Comparison of ENCODE assay signal across 8 cellular contexts in the genomic region with DNA sequence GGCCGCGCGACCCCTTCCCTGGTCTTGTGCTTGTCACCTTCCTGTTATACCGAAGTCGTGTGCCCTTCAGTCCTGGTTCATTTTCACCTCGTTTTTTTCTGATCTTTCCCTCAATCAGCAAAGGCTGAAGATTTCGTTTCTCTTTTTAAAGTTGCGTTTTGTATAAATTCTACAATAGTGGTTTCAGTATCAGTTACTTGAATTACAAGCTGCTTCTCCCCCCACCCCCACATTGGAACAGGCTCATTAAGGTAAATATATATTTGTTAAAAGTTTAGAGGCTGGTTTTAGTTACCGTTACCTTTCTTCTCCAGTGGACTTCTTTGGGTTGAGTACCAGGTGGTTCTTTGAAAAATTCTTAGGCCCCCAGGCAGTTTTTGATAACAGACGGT. TPM values are rescaled to one million over a fixed set of nuclear protein-coding genes. Genes with fewer than 3 reads are reported as not detected.
DNase-seq lines count a peak whose midpoint lies in the region; ATAC-seq and TF ChIP-seq lines count a peak whose summit lies in the region.

No MANE protein-coding gene starts in this region.

- peaks cover 29% of the 10 kb centered on the region for H3K36me3 Mint-ChIP-seq in activated B cell treated with CpG ODN at 0.5 μM for 24 hours (ENCODE audit: low read depth)

- DNase-seq in heart left ventricle, result no peak
- DNase-seq in Right ventricle myocardium superior, result no peak
- no peak for DNase-seq in activated B cell treated with CpG ODN at 0.5 μM for 24 hours
- no peak for DNase-seq in iPS DF 6.9 (ENCODE audit: low read depth, low spot score)
- DNase-seq in nucleus accumbens (lab: John Stamatoyannopoulos, UW), result no peak
- DNase-seq in OCI-M1 (lab: John Stamatoyannopoulos, UW), result no peak

- TF ChIP-seq CTCF in heart left ventricle (IDR thresholded peaks at IDR 0.05) (no peak), activated B cell treated with CpG ODN at 0.5 μM for 24 hours (IDR thresholded peaks at IDR 0.05) (no peak)

- H3K9me3 Mint-ChIP-seq in activated B cell treated with CpG ODN at 0.5 μM for 24 hours, result no peaks in the 10 kb centered on the region

- H3K36me3 ChIP-seq in heart left ventricle (peaks cover 0 to 31% (median 23%) of the 10 kb centered on the region in 9 donors), iPS DF 6.9 (ENCODE audit: control insufficient read depth, insufficient read depth, low read length) (no peaks in the 10 kb centered on the region; the same call in 1 of the 2 replicates), subcutaneous abdominal adipose tissue (ENCODE audit: control insufficient read depth in 5 of 5, insufficient read depth in 5 of 5, low read length in 5 of 5) (peaks cover 5 to 20% (median 12%) of the 10 kb centered on the region in 5 donors)

- 1 to 2% (median 2%) methylated on average over 10 of the region's 10 CpGs for WGBS in heart left ventricle, 4 donors
- WGBS in iPS DF 6.9 (ENCODE audit: insufficient coverage, insufficient read length), result no CpG with 5 or more reads among the region's 10 CpGs

- no peak for TF ChIP-seq POLR2A in heart left ventricle (IDR thresholded peaks at IDR 0.05)

- POLR2A ChIA-PET in activated B cell treated with CpG ODN at 0.5 μM for 24 hours (lab: Charles Lee), result interaction anchor here (0.9 to 4.9 kb wide), 5 partner anchors 9 to 142 kb away, joined by 3 to 44 read pairs (median 19); partner anchors contain the start of gene ZFR

- H3K4me3 Mint-ChIP-seq in activated B cell treated with CpG ODN at 0.5 μM for 24 hours, result peak overlapping the region; percentile 91

- peaks cover 79% of the 10 kb centered on the region for H3K4me1 Mint-ChIP-seq in activated B cell treated with CpG ODN at 0.5 μM for 24 hours

- peaks cover 0 to 14% (median 0%) of the 10 kb centered on the region in 12 donors for H3K9me3 ChIP-seq in heart left ventricle
- H3K9me3 ChIP-seq in iPS DF 6.9 (ENCODE audit: control insufficient read depth, insufficient read depth, low read length), result no peaks in the 10 kb centered on the region
- H3K9me3 ChIP-seq in subcutaneous abdominal adipose tissue (ENCODE audit: control insufficient read depth in 5 of 5, low read length in 5 of 5), result peaks cover 0 to 5% (median 0%) of the 10 kb centered on the region in 5 donors

- H3K4me1 ChIP-seq in heart left ventricle (peaks cover 4 to 77% (median 15%) of the 10 kb centered on the region in 12 donors), iPS DF 6.9 (ENCODE audit: control insufficient read depth, insufficient read depth, low read length) (no peaks in the 10 kb centered on the region; the same call in 1 of the 2 replicates), subcutaneous abdominal adipose tissue (ENCODE audit: control insufficient read depth in 5 of 5, insufficient read depth in 5 of 5, low read length in 5 of 5) (peaks cover 2 to 35% (median 24%) of the 10 kb centered on the region in 5 donors)

- no peak for ATAC-seq in heart left ventricle
- ATAC-seq in Right ventricle myocardium superior (ENCODE audit: poor library complexity), result no peak
- no peak for ATAC-seq in activated B cell treated with CpG ODN at 0.5 μM for 24 hours (ENCODE audit: low read depth)
- ATAC-seq in HG03439 (IDR thresholded peaks at IDR 0.05; ENCODE audit: unreplicated experiment), result no peak

- H3K27me3 Mint-ChIP-seq in activated B cell treated with CpG ODN at 0.5 μM for 24 hours, result no peaks in the 10 kb centered on the region

- H3K4me3 ChIP-seq in heart left ventricle (peak overlapping the region; percentile 85 to 98 (median 93)), iPS DF 6.9 (ENCODE audit: low read length) (peak overlapping the region; percentile 94), subcutaneous abdominal adipose tissue (ENCODE audit: low read depth in 1 of 5, low read length in 5 of 5) (peak overlapping the region; percentile 72 to 89 (median 84))

- CTCF ChIA-PET in activated B cell treated with CpG ODN at 0.5 μM for 24 hours (lab: Charles Lee), result interaction anchor here (8.4 kb wide), 1 partner anchor 98 kb away, joined by 366 read pairs; no protein-coding TSS in a partner anchor

- H3K27ac ChIP-seq in heart left ventricle (peak overlapping the region; percentile 93 to 100 (median 99)), iPS DF 6.9 (ENCODE audit: low read length) (no peak overlapping the region), subcutaneous abdominal adipose tissue (ENCODE audit: low read depth, low read length) (peak overlapping the region; percentile 98)

- intact Hi-C loops in heart left ventricle (cut with DNase I) (loop anchor here in 5 of 10 donors (5.0 to 10.0 kb wide), 4 partner anchors 79 to 351 kb away; no protein-coding TSS in a partner anchor), Right ventricle myocardium superior (cut with DNase I) (loop anchor here (5.0 kb wide), 1 partner anchor 94 kb away; no protein-coding TSS in a partner anchor), activated B cell treated with CpG ODN at 0.5 μM for 24 hours (cut with micrococcal nuclease) (loop anchor here (1.0 to 5.0 kb wide), 4 partner anchors 48 to 1421 kb away; partner anchors contain the start of genes AMACR, C5orf22 and DROSHA)

- peak overlapping the region; percentile 95 for H3K27ac Mint-ChIP-seq in activated B cell treated with CpG ODN at 0.5 μM for 24 hours

- no peaks in the 10 kb centered on the region for H3K27me3 ChIP-seq in heart left ventricle
- no peaks in the 10 kb centered on the region for H3K27me3 ChIP-seq in iPS DF 6.9 (ENCODE audit: control insufficient read depth, insufficient read depth, low read length)
- no peaks in the 10 kb centered on the region for H3K27me3 ChIP-seq in subcutaneous abdominal adipose tissue (ENCODE audit: control insufficient read depth in 5 of 5, insufficient read depth in 4 of 5, low read length in 5 of 5)

- H3K9ac ChIP-seq in subcutaneous abdominal adipose tissue (ENCODE audit: low read length in 5 of 5), result peak overlapping the region; percentile 71 to 94 (median 87)

RNA-seq across cellular contexts. Expression of gene SUB1, which starts 0.9 kb away (rescaled TPM):
- 100 to 1,000 TPM; 118 to 244 (median 197) TPM for total RNA-seq in heart left ventricle
- 100 to 1,000 TPM; 127 to 146 TPM for polyA plus RNA-seq in heart left ventricle
- 175 TPM for total RNA-seq in Right ventricle myocardium superior
- 213 and 237 TPM in 2 replicates for total RNA-seq in activated B cell treated with CpG ODN at 0.5 μM for 24 hours
